ENCODE assay signal across 19 cellular contexts in genomic region chr4:13089659-13089998, GRCh38.
"Had no signal": no experiment of that assay in that cellular context is flagged by ENCODE, and none has a peak within 500 bp of the region (broad histone marks: within the 10 kb centered on the region; RNA-seq: fewer than 3 reads in every experiment).

No MANE protein-coding gene starts in this region.

- ATAC-seq: activated CD4-positive, CD25-positive, alpha-beta regulatory T cell treated with anti-CD3 and anti-CD28 coated beads, Interleukin-2, amount 50 U/mL, for 24 hours; activated T-cell treated with anti-CD3 and anti-CD28 coated beads, Interleukin-2, amount 50 U/mL, for 72 hours; foreskin keratinocyte; left ventricle myocardium superior; natural killer cell treated with Interleukin-12 subunit alpha and Interleukin-12 subunit beta and Interleukin-15 and Interleukin-18, amount 100 ng/mL, for 72 hours; upper lobe of right lung had no signal

- H3K27ac Mint-ChIP-seq: activated CD4-positive, alpha-beta memory T cell treated with anti-CD3 and anti-CD28 coated beads, Interleukin-2, amount 10 ng/mL, durations not matched to agents 7 days and 5 days; activated CD4-positive, alpha-beta T cell treated with anti-CD3 and anti-CD28 coated beads, Interleukin-2, amount 10 ng/mL, durations not matched to agents 24 days and 14 days; activated naive CD4-positive, alpha-beta T cell treated with anti-CD3 and anti-CD28 coated beads, Interleukin-2, amount 10 ng/mL, durations not matched to agents 7 days and 5 days; activated T-cell treated with anti-CD3 and anti-CD28 coated beads, Interleukin-2, amount 50 U/mL, for 72 hours; natural killer cell treated with Interleukin-12 subunit alpha and Interleukin-12 subunit beta and Interleukin-15 and Interleukin-18, amount 100 ng/mL, for 72 hours; progenitor cell of endocrine pancreas had no signal

- DNase-seq: activated CD4-positive, alpha-beta memory T cell treated with anti-CD3 and anti-CD28 coated beads, Interleukin-2, amount 10 ng/mL, durations not matched to agents 7 days and 5 days; activated CD4-positive, alpha-beta T cell treated with anti-CD3 and anti-CD28 coated beads, Interleukin-2, amount 10 ng/mL, durations not matched to agents 24 days and 14 days; activated effector memory CD4-positive, alpha-beta T cell treated with Interleukin-2 at 50 U/mL for 16 hours; activated naive CD4-positive, alpha-beta T cell treated with anti-CD3 and anti-CD28 coated beads, Interleukin-2, amount 10 ng/mL, durations not matched to agents 7 days and 5 days; activated T-cell treated with anti-CD3 and anti-CD28 coated beads, Interleukin-2, amount 50 U/mL, for 72 hours; central memory CD4-positive, alpha-beta T cell; effector memory CD4-positive, alpha-beta T cell; foreskin keratinocyte; kidney glomerular epithelial cell; left ventricle myocardium superior; spleen; stimulated activated CD4-positive, alpha-beta T cell treated with anti-CD3 and anti-CD28 coated beads, Interleukin-4, amount 100 ng/mL, for 1 hour; stimulated activated naive CD4-positive, alpha-beta T cell; testis; upper lobe of right lung had no signal

- H3K27ac ChIP-seq: brain microvascular endothelial cell, foreskin keratinocyte, spleen, testis, upper lobe of right lung had no signal

- H3K36me3 ChIP-seq: brain microvascular endothelial cell, spleen, upper lobe of right lung had no signal

- H3K4me3 ChIP-seq: spleen, testis, upper lobe of right lung had no signal

- H3K27me3 Mint-ChIP-seq: activated CD4-positive, alpha-beta memory T cell treated with anti-CD3 and anti-CD28 coated beads, Interleukin-2, amount 10 ng/mL, durations not matched to agents 7 days and 5 days; activated CD4-positive, alpha-beta T cell treated with anti-CD3 and anti-CD28 coated beads, Interleukin-2, amount 10 ng/mL, durations not matched to agents 24 days and 14 days; activated naive CD4-positive, alpha-beta T cell treated with anti-CD3 and anti-CD28 coated beads, Interleukin-2, amount 10 ng/mL, durations not matched to agents 7 days and 5 days; natural killer cell treated with Interleukin-12 subunit alpha and Interleukin-12 subunit beta and Interleukin-15 and Interleukin-18, amount 100 ng/mL, for 72 hours; progenitor cell of endocrine pancreas had no signal

- H3K9me3 Mint-ChIP-seq: activated CD4-positive, alpha-beta memory T cell treated with anti-CD3 and anti-CD28 coated beads, Interleukin-2, amount 10 ng/mL, durations not matched to agents 7 days and 5 days; activated CD4-positive, alpha-beta T cell treated with anti-CD3 and anti-CD28 coated beads, Interleukin-2, amount 10 ng/mL, durations not matched to agents 24 days and 14 days had no signal

- H3K9me3 ChIP-seq: spleen, testis, upper lobe of right lung had no signal

- H3K36me3 Mint-ChIP-seq: activated naive CD4-positive, alpha-beta T cell treated with anti-CD3 and anti-CD28 coated beads, Interleukin-2, amount 10 ng/mL, durations not matched to agents 7 days and 5 days; natural killer cell treated with Interleukin-12 subunit alpha and Interleukin-12 subunit beta and Interleukin-15 and Interleukin-18, amount 100 ng/mL, for 72 hours had no signal

- H3K4me3 Mint-ChIP-seq: activated CD4-positive, alpha-beta memory T cell treated with anti-CD3 and anti-CD28 coated beads, Interleukin-2, amount 10 ng/mL, durations not matched to agents 7 days and 5 days; activated CD4-positive, alpha-beta T cell treated with anti-CD3 and anti-CD28 coated beads, Interleukin-2, amount 10 ng/mL, durations not matched to agents 24 days and 14 days; activated naive CD4-positive, alpha-beta T cell treated with anti-CD3 and anti-CD28 coated beads, Interleukin-2, amount 10 ng/mL, durations not matched to agents 7 days and 5 days; activated T-cell treated with anti-CD3 and anti-CD28 coated beads, Interleukin-2, amount 50 U/mL, for 72 hours; natural killer cell treated with Interleukin-12 subunit alpha and Interleukin-12 subunit beta and Interleukin-15 and Interleukin-18, amount 100 ng/mL, for 72 hours had no signal

- H3K4me1 Mint-ChIP-seq: activated CD4-positive, alpha-beta memory T cell treated with anti-CD3 and anti-CD28 coated beads, Interleukin-2, amount 10 ng/mL, durations not matched to agents 7 days and 5 days; activated CD4-positive, alpha-beta T cell treated with anti-CD3 and anti-CD28 coated beads, Interleukin-2, amount 10 ng/mL, durations not matched to agents 24 days and 14 days; activated naive CD4-positive, alpha-beta T cell treated with anti-CD3 and anti-CD28 coated beads, Interleukin-2, amount 10 ng/mL, durations not matched to agents 7 days and 5 days had no signal

- H3K4me1 ChIP-seq: foreskin keratinocyte, testis had no signal

- H3K27me3 ChIP-seq: brain microvascular endothelial cell, foreskin keratinocyte, spleen, testis, upper lobe of right lung had no signal
